In genomic region chr1:43015269-43015668, GRCh38 we compare ENCODE assay signal across 23 cellular contexts.
"Had no signal": no experiment of that assay in that cellular context is flagged by ENCODE, and none has a peak within 500 bp of the region (broad histone marks: within the 10 kb centered on the region; RNA-seq: fewer than 3 reads in every experiment).

No MANE protein-coding gene starts in this region.

- H3K4me3 Mint-ChIP-seq: activated naive CD8-positive, alpha-beta T cell treated with anti-CD3 and anti-CD28 coated beads for 36 hours; activated T-cell treated with anti-CD3 and anti-CD28 coated beads, Interleukin-2, amount 50 U/mL, for 24 hours; activated T-helper 17 cell treated with anti-CD3 and anti-CD28 coated beads, Interleukin-2, amount 50 U/mL, for 72 hours; effector memory CD8-positive, alpha-beta T cell; naive thymus-derived CD4-positive, alpha-beta T cell; stimulated activated naive CD8-positive, alpha-beta T cell treated with anti-CD3 and anti-CD28 coated beads, Interleukin-15, amount 100 ng/mL, for 72 hours had no signal

- H3K4me1 Mint-ChIP-seq: activated naive CD8-positive, alpha-beta T cell treated with anti-CD3 and anti-CD28 coated beads for 36 hours; stimulated activated naive CD8-positive, alpha-beta T cell treated with anti-CD3 and anti-CD28 coated beads, Interleukin-15, amount 100 ng/mL, for 72 hours had no signal

- ATAC-seq: activated T-helper 17 cell treated with anti-CD3 and anti-CD28 coated beads, Interleukin-2, amount 50 U/mL, for 72 hours; effector memory CD8-positive, alpha-beta T cell; heart right ventricle; left colon; naive thymus-derived CD4-positive, alpha-beta T cell; psoas muscle; right cardiac atrium; stimulated activated naive CD8-positive, alpha-beta T cell treated with anti-CD3 and anti-CD28 coated beads, Interleukin-15, amount 100 ng/mL, for 72 hours had no signal

- H3K27ac ChIP-seq: colonic mucosa, dorsolateral prefrontal cortex, heart right ventricle, ovary, psoas muscle, tibial nerve, uterus had no signal

- FAIRE-seq: astrocyte, endothelial cell of umbilical vein had no signal

- H3K27me3 Mint-ChIP-seq: activated naive CD8-positive, alpha-beta T cell treated with anti-CD3 and anti-CD28 coated beads for 36 hours; activated T-cell treated with anti-CD3 and anti-CD28 coated beads, Interleukin-2, amount 50 U/mL, for 24 hours had no signal

- DNase-seq: activated CD4-positive, alpha-beta T cell treated with anti-CD3 and anti-CD28 coated beads, Interleukin-2, amount 50 U/mL, for 4 hours; activated CD8-positive, alpha-beta memory T cell treated with anti-CD3 and anti-CD28 coated beads for 24 hours; activated CD8-positive, alpha-beta memory T cell treated with anti-CD3 and anti-CD28 coated beads, Interleukin-2, amount 50 U/mL, for 4 hours; activated naive CD8-positive, alpha-beta T cell treated with anti-CD3 and anti-CD28 coated beads for 36 hours; activated T-cell treated with anti-CD3 and anti-CD28 coated beads, Interleukin-2, amount 50 U/mL, for 24 hours; colonic mucosa; dorsolateral prefrontal cortex; effector memory CD8-positive, alpha-beta T cell; heart right ventricle; islet precursor cell; left colon; naive thymus-derived CD4-positive, alpha-beta T cell; ovary; psoas muscle; right cardiac atrium; stimulated activated CD4-positive, alpha-beta T cell treated with anti-CD3 and anti-CD28 coated beads, Interleukin-1b, Interleukin-23, amount 100 ng/mL, for 48 hours; stimulated activated naive CD8-positive, alpha-beta T cell treated with anti-CD3 and anti-CD28 coated beads, Interleukin-15, amount 100 ng/mL, for 72 hours; T-helper 9 cell; uterus had no signal

- H3K9me3 Mint-ChIP-seq: activated naive CD8-positive, alpha-beta T cell treated with anti-CD3 and anti-CD28 coated beads for 36 hours; activated T-cell treated with anti-CD3 and anti-CD28 coated beads, Interleukin-2, amount 50 U/mL, for 24 hours; activated T-helper 17 cell treated with anti-CD3 and anti-CD28 coated beads, Interleukin-2, amount 50 U/mL, for 72 hours; effector memory CD8-positive, alpha-beta T cell; naive thymus-derived CD4-positive, alpha-beta T cell; stimulated activated naive CD8-positive, alpha-beta T cell treated with anti-CD3 and anti-CD28 coated beads, Interleukin-15, amount 100 ng/mL, for 72 hours had no signal

- H3K27ac Mint-ChIP-seq: activated naive CD8-positive, alpha-beta T cell treated with anti-CD3 and anti-CD28 coated beads for 36 hours; activated T-cell treated with anti-CD3 and anti-CD28 coated beads, Interleukin-2, amount 50 U/mL, for 24 hours; activated T-helper 17 cell treated with anti-CD3 and anti-CD28 coated beads, Interleukin-2, amount 50 U/mL, for 72 hours; effector memory CD8-positive, alpha-beta T cell; naive thymus-derived CD4-positive, alpha-beta T cell; stimulated activated naive CD8-positive, alpha-beta T cell treated with anti-CD3 and anti-CD28 coated beads, Interleukin-15, amount 100 ng/mL, for 72 hours had no signal

- H3K4me3 ChIP-seq: colonic mucosa, dorsolateral prefrontal cortex, heart right ventricle, ovary, psoas muscle, tibial nerve, uterus had no signal

- H3K36me3 Mint-ChIP-seq: activated naive CD8-positive, alpha-beta T cell treated with anti-CD3 and anti-CD28 coated beads for 36 hours; naive thymus-derived CD4-positive, alpha-beta T cell had no signal
